ENCODE assay signal across 7 cellular contexts in genomic region chr20:38873050-38873581, GRCh38. TPM values are rescaled to one million over a fixed set of nuclear protein-coding genes. Genes with fewer than 3 reads are reported as not detected.
DNase-seq lines count a peak whose midpoint lies in the region; ATAC-seq and TF ChIP-seq lines count a peak whose summit lies in the region.

No MANE protein-coding gene starts in this region.

- no peak overlapping the region for H3K4me3 ChIP-seq in IMR-90 (ENCODE audit: insufficient read depth, low read depth, low read length)
- no peak overlapping the region for H3K4me3 ChIP-seq in ascending aorta

- H3K9me3 Mint-ChIP-seq in activated T-helper 1 cell treated with anti-CD3 and anti-CD28 coated beads, Interleukin-12 subunit alpha, Interleukin-12 subunit beta, Interleukin-2, Interleukin-4 antibody, amounts not matched to agents 30 ng/mL and 10 ng/mL and 1 ng/mL, durations not matched to agents 14 hours and 24 hours and 36 hours: no peaks in the 10 kb centered on the region

- TF ChIP-seq CTCF in IMR-90 (conservative IDR thresholded peaks at IDR 0.05; ENCODE audit: low read depth, low read length) (no peak), ascending aorta (IDR thresholded peaks at IDR 0.05) (no peak)

- no TSS peak for BruUV-seq in IMR-90 (replicated peaks; lab: Mats Ljungman, UMichigan)

- dilution Hi-C loops in IMR-90 (cut with HindIII; ENCODE audit: low sequenced_read_pairs, unreplicated experiment): no loop called here

- peaks cover 24% of the 10 kb centered on the region for H3K36me3 Mint-ChIP-seq in activated T-helper 1 cell treated with anti-CD3 and anti-CD28 coated beads, Interleukin-12 subunit alpha, Interleukin-12 subunit beta, Interleukin-2, Interleukin-4 antibody, amounts not matched to agents 30 ng/mL and 10 ng/mL and 1 ng/mL, durations not matched to agents 14 hours and 24 hours and 36 hours (ENCODE audit: low read depth)

- intact Hi-C loops in IMR-90 (cut with micrococcal nuclease): no loop called here
- intact Hi-C loops in activated T-helper 1 cell treated with anti-CD3 and anti-CD28 coated beads, Interleukin-12 subunit alpha, Interleukin-12 subunit beta, Interleukin-2, Interleukin-4 antibody, amounts not matched to agents 30 ng/mL and 10 ng/mL and 1 ng/mL, durations not matched to agents 14 hours and 24 hours and 36 hours (cut with micrococcal nuclease): loop anchor here (1.0 to 2.0 kb wide), 8 partner anchors 10 to 147 kb away; partner anchors contain the start of genes ACTR5 and PPP1R16B
- intact Hi-C loops in ascending aorta (cut with DNase I): no loop called here

- H3K56ac ChIP-seq in IMR-90 (ENCODE audit: extremely low read depth, insufficient read depth, low read length): no peak overlapping the region

- H3K23ac ChIP-seq in IMR-90 (ENCODE audit: low read depth, low read length): no peak overlapping the region

- H3K27ac ChIP-seq in IMR-90 (ENCODE audit: insufficient read depth, low read length): no peak overlapping the region
- H3K27ac ChIP-seq in ascending aorta: no peak overlapping the region

- no peak overlapping the region for H4K8ac ChIP-seq in IMR-90 (ENCODE audit: low read depth in 2 of 2, low read length in 2 of 2)

- H3K27me3 Mint-ChIP-seq in activated T-helper 1 cell treated with anti-CD3 and anti-CD28 coated beads, Interleukin-12 subunit alpha, Interleukin-12 subunit beta, Interleukin-2, Interleukin-4 antibody, amounts not matched to agents 30 ng/mL and 10 ng/mL and 1 ng/mL, durations not matched to agents 14 hours and 24 hours and 36 hours (ENCODE audit: insufficient read depth): no peaks in the 10 kb centered on the region

- DNase-seq in IMR-90 (no peak), AG08395 (ENCODE audit: low spot score) (no peak), hippocampal formation (lab: John Stamatoyannopoulos, UW) (no peak), ascending aorta (ENCODE audit: low spot score in 2 of 2) (no peak)
- DNase-seq in activated T-helper 1 cell treated with anti-CD3 and anti-CD28 coated beads, Interleukin-12 subunit alpha, Interleukin-12 subunit beta, Interleukin-2, Interleukin-4 antibody, amounts not matched to agents 30 ng/mL and 10 ng/mL and 1 ng/mL, durations not matched to agents 14 hours and 24 hours and 36 hours (ENCODE audit: low spot score): peak; percentile 74
- DNase-seq in stimulated activated CD4-positive, alpha-beta T cell treated with anti-CD3 and anti-CD28 coated beads, Interleukin-1b, Interleukin-23, amount 100 ng/mL, for 24 hours (ENCODE audit: low read depth in 4 of 4, low spot score in 1 of 4): peak; percentile 55 to 84 (median 66)

- H3K14ac ChIP-seq in IMR-90 (replicated peaks; ENCODE audit: low read depth, low read length): no peak overlapping the region

- no CpG with 5 or more reads among the region's 12 CpGs for whole genome bisulfite sequencing in IMR-90 (ENCODE audit: extremely low coverage in 2 of 2, insufficient read length in 1 of 2), 2 experiments

- no peak overlapping the region for H3K9ac ChIP-seq in IMR-90 (ENCODE audit: low read depth, low read length)

- no peaks in the 10 kb centered on the region for H3K9me1 ChIP-seq in IMR-90 (ENCODE audit: insufficient read depth, low read length)

- in situ Hi-C loops in IMR-90 (cut with MboI; ENCODE audit: low sequenced_read_pairs): no loop called here

- H3K4me2 ChIP-seq in IMR-90 (ENCODE audit: low read depth, low read length): no peak overlapping the region

- H3K4me1 ChIP-seq in IMR-90 (ENCODE audit: control insufficient read depth, insufficient read depth, low read length) (no peaks in the 10 kb centered on the region), ascending aorta (no peaks in the 10 kb centered on the region)

- H2BK120ac ChIP-seq in IMR-90 (ENCODE audit: low read depth, low read length): no peak overlapping the region

- no peak overlapping the region for H2BK5ac ChIP-seq in IMR-90 (ENCODE audit: low read depth, low read length, poor library complexity, severe bottlenecking)

- CTCF ChIA-PET in IMR-90 (lab: Yijun Ruan, JAX): no interaction called here

- no peak overlapping the region for H4K5ac ChIP-seq in IMR-90 (ENCODE audit: low read depth, low read length)

- H4K20me1 ChIP-seq in IMR-90 (ENCODE audit: insufficient read depth, low read length): no peaks in the 10 kb centered on the region

- H2AK5ac ChIP-seq in IMR-90 (ENCODE audit: low read depth, low read length): no peak overlapping the region

- no peak overlapping the region for H3K18ac ChIP-seq in IMR-90 (ENCODE audit: low read depth, low read length)

- TF ChIP-seq RAD21 in IMR-90 (IDR thresholded peaks at IDR 0.05; ENCODE audit: low read length): no peak

- H2BK15ac ChIP-seq in IMR-90 (ENCODE audit: low read depth, low read length): no peak overlapping the region

- H3K79me1 ChIP-seq in IMR-90 (ENCODE audit: low read depth in 1 of 2, low read length in 2 of 2): no peaks in the 10 kb centered on the region

- H3K9me3 ChIP-seq in IMR-90 (ENCODE audit: control insufficient read depth, insufficient read depth, low read length): no peaks in the 10 kb centered on the region
- H3K9me3 ChIP-seq in ascending aorta: no peaks in the 10 kb centered on the region

- peak overlapping the region; percentile 23 for H2AFZ ChIP-seq in IMR-90 (replicated peaks; ENCODE audit: low read length, poor library complexity)

- H3K4me1 Mint-ChIP-seq in activated T-helper 1 cell treated with anti-CD3 and anti-CD28 coated beads, Interleukin-12 subunit alpha, Interleukin-12 subunit beta, Interleukin-2, Interleukin-4 antibody, amounts not matched to agents 30 ng/mL and 10 ng/mL and 1 ng/mL, durations not matched to agents 14 hours and 24 hours and 36 hours (ENCODE audit: low read depth): peaks cover 92% of the 10 kb centered on the region

- H3K4ac ChIP-seq in IMR-90 (ENCODE audit: low read depth, low read length): no peak overlapping the region

- H2BK20ac ChIP-seq in IMR-90 (ENCODE audit: low read depth, low read length): no peak overlapping the region

- POLR2A ChIA-PET in IMR-90 (lab: Charles Lee; ENCODE audit: unreplicated experiment): no interaction called here

- peaks cover 12% of the 10 kb centered on the region for H3K27me3 ChIP-seq in IMR-90 (ENCODE audit: control insufficient read depth, insufficient read depth, low read length)
- H3K27me3 ChIP-seq in ascending aorta: no peaks in the 10 kb centered on the region

- peak overlapping the region; percentile 96 for H3K27ac Mint-ChIP-seq in activated T-helper 1 cell treated with anti-CD3 and anti-CD28 coated beads, Interleukin-12 subunit alpha, Interleukin-12 subunit beta, Interleukin-2, Interleukin-4 antibody, amounts not matched to agents 30 ng/mL and 10 ng/mL and 1 ng/mL, durations not matched to agents 14 hours and 24 hours and 36 hours

- H4K91ac ChIP-seq in IMR-90 (ENCODE audit: insufficient read depth, low read depth, low read length): no peak overlapping the region

- peak overlapping the region; percentile 76 for H3K4me3 Mint-ChIP-seq in activated T-helper 1 cell treated with anti-CD3 and anti-CD28 coated beads, Interleukin-12 subunit alpha, Interleukin-12 subunit beta, Interleukin-2, Interleukin-4 antibody, amounts not matched to agents 30 ng/mL and 10 ng/mL and 1 ng/mL, durations not matched to agents 14 hours and 24 hours and 36 hours

- ATAC-seq in GM21360 (IDR thresholded peaks at IDR 0.05; ENCODE audit: unreplicated experiment): peak; percentile 40
- no peak for ATAC-seq in IMR-90 (ENCODE audit: low read depth)

- H3K36me3 ChIP-seq in IMR-90 (ENCODE audit: control insufficient read depth, insufficient read depth, low read length): no peaks in the 10 kb centered on the region
- no peaks in the 10 kb centered on the region for H3K36me3 ChIP-seq in ascending aorta

- H2AK9ac ChIP-seq in IMR-90 (replicated peaks; ENCODE audit: low read depth, low read length, poor library complexity): no peak overlapping the region

- no peak for TF ChIP-seq POLR2A in IMR-90 (IDR thresholded peaks at IDR 0.05; ENCODE audit: low read depth, low read length)

TF ChIP-seq in IMR-90, 13 proteins besides CTCF, POLR2A, EP300 and RAD21:
- TF ChIP-seq RCOR1 (IDR thresholded peaks at IDR 0.05; ENCODE audit: insufficient replicate concordance, low read length): no peak
- no peak for TF ChIP-seq USF2 (IDR thresholded peaks at IDR 0.05; ENCODE audit: low read depth, low read length)
- TF ChIP-seq NFE2L2 (IDR thresholded peaks at IDR 0.05; ENCODE audit: low read depth, low read length): no peak
- TF ChIP-seq CEBPB (IDR thresholded peaks at IDR 0.05; ENCODE audit: low read depth, low read length): no peak
- TF ChIP-seq MXI1 (IDR thresholded peaks at IDR 0.05; ENCODE audit: borderline replicate concordance, low read depth, low read length): no peak
- no peak for TF ChIP-seq CHD1 (IDR thresholded peaks at IDR 0.05; ENCODE audit: low read depth, low read length)
- no peak for TF ChIP-seq BHLHE40 (IDR thresholded peaks at IDR 0.05; ENCODE audit: low read depth, low read length)
- no peak for TF ChIP-seq ELK1 (IDR thresholded peaks at IDR 0.05; ENCODE audit: borderline replicate concordance, low read depth, low read length)
- TF ChIP-seq RFX5 (IDR thresholded peaks at IDR 0.05; ENCODE audit: low read depth, low read length): no peak

RNA-seq across cellular contexts. Expression of gene FAM83D, which starts 53.1 kb away (rescaled TPM):
- total RNA-seq in IMR-90 (2012; rRNA removed): 20.4 and 23.1 TPM in 2 replicates
- polyA plus RNA-seq in IMR-90 (2012; rRNA removed): 26.4 and 29.6 TPM in 2 replicates
- 19.3 and 28.9 TPM in 2 replicates for polyA plus RNA-seq in IMR-90 (2012; cell fraction: cytosol; rRNA removed)
- 15.9 and 19.1 TPM in 2 replicates for polyA plus RNA-seq in IMR-90 (2012; cell fraction: nucleus; rRNA removed; ENCODE audit: low replicate concordance)
- 11.0 and 12.4 TPM in 2 replicates for total RNA-seq in activated T-helper 1 cell treated with anti-CD3 and anti-CD28 coated beads, Interleukin-12 subunit alpha, Interleukin-12 subunit beta, Interleukin-2, Interleukin-4 antibody, amounts not matched to agents 30 ng/mL and 10 ng/mL and 1 ng/mL, durations not matched to agents 14 hours and 24 hours and 36 hours
- 0.53 TPM for total RNA-seq in ascending aorta

Comparison
In these comparisons a context has a peak if more than half of its experiments do, and no peak if none do; other contexts are left out.
1. DNase-seq: peak in activated T-helper 1 cell treated with anti-CD3 and anti-CD28 coated beads, Interleukin-12 subunit alpha, Interleukin-12 subunit beta, Interleukin-2, Interleukin-4 antibody, amounts not matched to agents 30 ng/mL and 10 ng/mL and 1 ng/mL, durations not matched to agents 14 hours and 24 hours and 36 hours (single experiment) and stimulated activated CD4-positive, alpha-beta T cell treated with anti-CD3 and anti-CD28 coated beads, Interleukin-1b, Interleukin-23, amount 100 ng/mL, for 24 hours (4 of 4); none in IMR-90 (single experiment), AG08395 (single experiment), hippocampal formation (0 of 2) and ascending aorta (0 of 2).